Comparison of ENCODE assay signal across 8 cellular contexts in the genomic region with DNA sequence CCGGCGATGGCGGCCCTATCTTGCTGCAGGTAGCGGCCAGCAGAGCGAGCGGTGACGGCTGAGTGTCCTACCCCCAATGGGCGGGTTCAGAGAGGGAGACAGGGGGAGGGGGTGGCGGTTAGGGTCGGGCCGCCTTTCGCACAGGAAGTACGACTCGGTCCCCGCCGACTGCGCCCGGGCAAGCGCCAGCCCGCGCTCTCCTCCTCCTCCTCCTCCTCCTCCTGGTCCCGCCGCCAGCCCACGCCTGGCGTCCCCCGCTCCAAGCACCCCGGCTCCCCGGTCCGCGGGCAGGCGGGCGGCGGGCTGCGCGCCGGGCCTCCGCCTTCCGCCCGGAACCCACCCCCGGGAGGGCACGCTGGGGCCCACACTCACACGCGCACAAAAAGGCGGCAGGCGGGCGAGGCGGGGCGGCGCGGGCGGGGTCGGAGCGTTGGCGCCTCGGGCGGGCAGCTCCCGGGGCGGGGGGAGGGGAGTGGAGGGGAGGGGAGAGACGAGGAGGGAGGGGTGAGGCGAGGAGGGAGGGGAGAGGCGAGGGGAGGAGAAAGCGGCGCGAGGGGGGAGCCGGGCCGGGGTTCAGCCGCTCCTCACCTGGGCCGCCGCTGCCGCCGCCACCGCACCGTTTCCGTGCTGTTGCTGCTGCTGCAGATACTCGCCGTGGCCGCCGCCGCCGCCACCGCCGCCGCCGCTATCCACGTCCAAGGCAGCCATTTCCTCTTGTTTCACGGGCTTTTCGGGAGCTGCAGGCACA. TPM values are rescaled to one million over a fixed set of nuclear protein-coding genes. Genes with fewer than 3 reads are reported as not detected.
DNase-seq lines count a peak whose midpoint lies in the region; ATAC-seq and TF ChIP-seq lines count a peak whose summit lies in the region.

No MANE protein-coding gene starts in this region.

- H3K27me3 ChIP-seq in left ventricle myocardium inferior (ENCODE audit: low read depth) (no peaks in the 10 kb centered on the region), psoas muscle (ENCODE audit: insufficient read depth in 3 of 3, low read length in 2 of 3) (no peaks in the 10 kb centered on the region)

- POLR2A ChIA-PET in T-cell (lab: Charles Lee) = interaction anchor here (0.5 to 0.6 kb wide), 3 partner anchors 82 to 1199 kb away, joined by 3 to 4 read pairs (median 3); no protein-coding TSS in a partner anchor

- peak overlapping the region; percentile 75 to 98 (median 78) for H3K4me3 Mint-ChIP-seq in T-cell

- ATAC-seq in HG02678 (IDR thresholded peaks at IDR 0.05; ENCODE audit: unreplicated experiment) (peak; percentile 58), T-cell (replicated peaks in 1 of 4) (peak; percentile 64 to 66 (median 65)), psoas muscle (peak; percentile 64 to 73 (median 69))

- peak; percentile 90 for DNase-seq in NCI-H1436 (lab: John Stamatoyannopoulos, UW)
- peak; percentile 84 to 94 (median 91) for DNase-seq in T-cell
- DNase-seq in amniotic epithelial cell (ENCODE audit: low read depth) = peak; percentile 79
- peak; percentile 93 for DNase-seq in left ventricle myocardium inferior
- peak; percentile 94 to 95 for DNase-seq in psoas muscle

- no peak for TF ChIP-seq CTCF in GM12875 (IDR thresholded peaks at IDR 0.05; ENCODE audit: borderline replicate concordance, insufficient read depth, low read depth, low read length)
- no peak for TF ChIP-seq CTCF in left ventricle myocardium inferior (IDR thresholded peaks at IDR 0.05; ENCODE audit: borderline replicate concordance)
- TF ChIP-seq CTCF in psoas muscle (IDR thresholded peaks at IDR 0.05) = no peak

- H3K27ac Mint-ChIP-seq in T-cell = peak overlapping the region; percentile 77 to 82

- H3K36me3 ChIP-seq in left ventricle myocardium inferior (peaks cover 8% of the 10 kb centered on the region), psoas muscle (ENCODE audit: insufficient read depth in 1 of 2, low read depth in 1 of 2) (no peaks in the 10 kb centered on the region), urinary bladder (ENCODE audit: insufficient read depth) (no peaks in the 10 kb centered on the region)

- H3K4me3 ChIP-seq in GM12875 (ENCODE audit: low read depth, low read length) (peak overlapping the region; percentile 96), left ventricle myocardium inferior (peak overlapping the region; percentile 99), psoas muscle (peak overlapping the region; percentile 96), urinary bladder (ENCODE audit: low read depth, low read length) (peak overlapping the region; percentile 97)

- peaks cover 24% of the 10 kb centered on the region for H3K36me3 Mint-ChIP-seq in T-cell

- intact Hi-C loops in left ventricle myocardium inferior (cut with micrococcal nuclease) (no loop called here), psoas muscle (cut with DNase I) (loop anchor here in 1 of 2 donors (5.0 kb wide), 1 partner anchor 283 kb away; a partner anchor contains a TSS)

- peak overlapping the region; percentile 100 for H3K27ac ChIP-seq in left ventricle myocardium inferior (replicated peaks)
- H3K27ac ChIP-seq in psoas muscle = peak overlapping the region; percentile 100
- peak overlapping the region; percentile 99 for H3K27ac ChIP-seq in urinary bladder (ENCODE audit: low read depth)

- peaks cover 65% of the 10 kb centered on the region for H3K4me1 ChIP-seq in left ventricle myocardium inferior
- peaks cover 45% of the 10 kb centered on the region for H3K4me1 ChIP-seq in psoas muscle
- no peaks in the 10 kb centered on the region for H3K4me1 ChIP-seq in urinary bladder (ENCODE audit: insufficient read depth)

- H3K4me1 Mint-ChIP-seq in T-cell = peaks cover 44 to 51% (median 50%) of the 10 kb centered on the region in 3 donors

- no peaks in the 10 kb centered on the region for H3K27me3 Mint-ChIP-seq in T-cell

- WGBS in psoas muscle, 3 donors = 0 to 1% (median 1%) methylated on average over 25 to 86 of the region's 87 CpGs
- WGBS in urinary bladder = under 1% methylated on average over 83 of the region's 87 CpGs

- H3K9me3 Mint-ChIP-seq in T-cell = peaks cover 0 to 3% (median 0%) of the 10 kb centered on the region in 3 donors

- CTCF ChIA-PET in T-cell (lab: Charles Lee) = no interaction called here

- H3K9me3 ChIP-seq in left ventricle myocardium inferior (replicated peaks) = peaks cover 9% of the 10 kb centered on the region
- H3K9me3 ChIP-seq in psoas muscle = no peaks in the 10 kb centered on the region

RNA-seq across cellular contexts. Expression of a gene that starts 1.2 kb away (rescaled TPM):
- total RNA-seq in T-cell (100 to 1,000 TPM; 107 to 150 (median 123) TPM), left ventricle myocardium inferior (32.1 TPM), psoas muscle (10 to 100 TPM; 38.2 to 52.0 (median 45.4) TPM), urinary bladder (236 TPM)
- polyA plus RNA-seq in psoas muscle (10 to 100 TPM; 13.9 to 23.1 (median 14.3) TPM), urinary bladder (38.8 TPM)

Comparison
In these comparisons a context has a peak if more than half of its experiments do, and no peak if none do; other contexts are left out.
1. Peak in every context shown above with its lines: DNase-seq, ATAC-seq, H3K4me3 ChIP-seq and H3K27ac ChIP-seq.